ENCODE assay signal across 9 cellular contexts in genomic region chr5:124583469-124584350, GRCh38.
A peak's percentile ranks its signal among the peaks of the same experiment; 100 is the strongest.
DNase-seq lines count a peak whose midpoint lies in the region; ATAC-seq and TF ChIP-seq lines count a peak whose summit lies in the region.
"Had no signal": no experiment of that assay in that cellular context is flagged by ENCODE, and none has a peak within 500 bp of the region (broad histone marks: within the 10 kb centered on the region; RNA-seq: fewer than 3 reads in every experiment).

No MANE protein-coding gene starts in this region.

- H3K9me3 ChIP-seq in esophagus squamous epithelium, result no peaks in the 10 kb centered on the region
- no peaks in the 10 kb centered on the region for H3K9me3 ChIP-seq in transverse colon

- POLR2A ChIA-PET in RWPE1 (lab: Yijun Ruan, JAX; ENCODE audit: low non-redundant PET), result no interaction called here

- H3K27me3 ChIP-seq in esophagus squamous epithelium (no peaks in the 10 kb centered on the region), transverse colon (no peaks in the 10 kb centered on the region)

- TF ChIP-seq POLR2A in esophagus squamous epithelium (IDR thresholded peaks at IDR 0.05), result no peak
- no peak for TF ChIP-seq POLR2A in transverse colon (IDR thresholded peaks at IDR 0.05)

- H3K4me3 ChIP-seq in esophagus squamous epithelium, result no peak overlapping the region
- H3K4me3 ChIP-seq in transverse colon, result no peak overlapping the region

- CTCF ChIA-PET in RWPE1 (lab: Yijun Ruan, JAX), result no interaction called here

- no peak for TF ChIP-seq EP300 in transverse colon (IDR thresholded peaks at IDR 0.05; ENCODE audit: low read depth)

- intact Hi-C loops in esophagus squamous epithelium (cut with DNase I), result no loop called here
- intact Hi-C loops in transverse colon (cut with DNase I; ENCODE audit: low total_unique reads), result loop anchor here (5.0 kb wide), 1 partner anchor 859 kb away; no protein-coding TSS in a partner anchor

- no peak overlapping the region for H3K27ac ChIP-seq in RWPE1
- peak overlapping the region; percentile 34 to 66 (median 42) for H3K27ac ChIP-seq in esophagus squamous epithelium
- H3K27ac ChIP-seq in transverse colon, result no peak overlapping the region
- H3K27ac ChIP-seq: VCaP had no signal

- peak; percentile 99 for ATAC-seq in GM19452 (IDR thresholded peaks at IDR 0.05; ENCODE audit: unreplicated experiment)
- peak; percentile 99 for ATAC-seq in HG03354 (IDR thresholded peaks at IDR 0.05; ENCODE audit: poor library complexity, severe bottlenecking, unreplicated experiment)

- H3K4me1 ChIP-seq in esophagus squamous epithelium, result peaks cover 0 to 12% (median 0%) of the 10 kb centered on the region in 3 donors
- peaks cover 0 to 8% (median 0%) of the 10 kb centered on the region in 4 donors for H3K4me1 ChIP-seq in transverse colon

- H3K36me3 ChIP-seq in esophagus squamous epithelium (no peaks in the 10 kb centered on the region), transverse colon (no peaks in the 10 kb centered on the region)

- 45 to 61% methylated on average over 7 of the region's 7 CpGs for WGBS in esophagus squamous epithelium, 2 donors
- WGBS in transverse colon (ENCODE audit: low coverage in 1 of 2), 2 donors, result 57 to 62% methylated on average over 3 to 7 of the region's 7 CpGs

- peak; percentile 75 for DNase-seq in EL
- peak; percentile 82 for DNase-seq in RWPE1 (ENCODE audit: low spot score)
- DNase-seq in esophagus squamous epithelium (lab: John Stamatoyannopoulos, UW), result no peak
- peak; percentile 14 for DNase-seq in transverse colon
- DNase-seq in occipital lobe (lab: John Stamatoyannopoulos, UW), result no peak
- no peak for DNase-seq in NCI-H1694 treated with DMSO at 0.1 percent for 48 hours (lab: John Stamatoyannopoulos, UW)

- TF ChIP-seq CTCF in RWPE1 (conservative IDR thresholded peaks at IDR 0.05; ENCODE audit: low read depth) (no peak), esophagus squamous epithelium (IDR thresholded peaks at IDR 0.05) (no peak), transverse colon (IDR thresholded peaks at IDR 0.05) (no peak)

- in situ Hi-C loops in transverse colon (cut with MboI; ENCODE audit: low pct_ligation_motif_present in 1 of 4, low pct_unique_long_range_greater_than_20kb in 1 of 4, low sequenced_read_pairs in 3 of 4), result no loop called here

Comparison
In these comparisons a context has a peak if more than half of its experiments do, and no peak if none do; other contexts are left out.
1. DNase-seq: peak in EL (single experiment), RWPE1 (single experiment) and transverse colon (single experiment); none in esophagus squamous epithelium (single experiment), occipital lobe (single experiment) and NCI-H1694 treated with DMSO at 0.1 percent for 48 hours (single experiment).
2. H3K27ac ChIP-seq: peak in esophagus squamous epithelium (4 of 4); none in RWPE1 (single experiment) and transverse colon (0 of 4).